In genomic region chr5:124660229-124661093, GRCh38 we compare ENCODE assay signal across 10 cellular contexts.
DNase-seq lines count a peak whose midpoint lies in the region; ATAC-seq and TF ChIP-seq lines count a peak whose summit lies in the region.
"Had no signal": no experiment of that assay in that cellular context is flagged by ENCODE, and none has a peak within 500 bp of the region (broad histone marks: within the 10 kb centered on the region; RNA-seq: fewer than 3 reads in every experiment).

No MANE protein-coding gene starts in this region.

- no peaks in the 10 kb centered on the region for H3K4me1 Mint-ChIP-seq in CD4-positive, alpha-beta memory T cell

- no peaks in the 10 kb centered on the region for H3K27me3 ChIP-seq in lung (ENCODE audit: control insufficient read depth, insufficient read depth)
- H3K27me3 ChIP-seq in CD4-positive, alpha-beta memory T cell (ENCODE audit: insufficient read depth, low read length), result no peaks in the 10 kb centered on the region

- DNase-seq in cardiac fibroblast (ENCODE audit: low read depth in 2 of 2), result peak; percentile 53 to 96
- peak; percentile 66 for DNase-seq in lung (ENCODE audit: low spot score)
- DNase-seq in HPDE6-E6E7 (ENCODE audit: extremely low spot score), result no peak
- no peak for DNase-seq in CD4-positive, alpha-beta memory T cell
- DNase-seq in activated naive CD4-positive, alpha-beta T cell (lab: John Stamatoyannopoulos, UW), result no peak
- DNase-seq: activated CD8-positive, alpha-beta T cell treated with anti-CD3 and anti-CD28 coated beads, Interleukin-2, amount 10 ng/mL, durations not matched to agents 7 days and 5 days; cortex of kidney had no signal

- H3K4me3 Mint-ChIP-seq in CD4-positive, alpha-beta memory T cell, result no peak overlapping the region
- H3K4me3 Mint-ChIP-seq: activated CD8-positive, alpha-beta T cell treated with anti-CD3 and anti-CD28 coated beads, Interleukin-2, amount 10 ng/mL, durations not matched to agents 7 days and 5 days had no signal

- peak; percentile 99 for TF ChIP-seq EP300 in Ishikawa (IDR thresholded peaks at IDR 0.05; ENCODE audit: borderline replicate concordance)

- H3K27me3 Mint-ChIP-seq in CD4-positive, alpha-beta memory T cell, result peaks cover 0 to 4% of the 10 kb centered on the region in 2 donors

- peak; percentile 35 for TF ChIP-seq RAD21 in Ishikawa (IDR thresholded peaks at IDR 0.05; ENCODE audit: low read depth)

- POLR2A ChIA-PET in CD4-positive, alpha-beta memory T cell (lab: Charles Lee; ENCODE audit: partially characterized antibody), result no interaction called here

- H3K27ac ChIP-seq in 22Rv1 (peak overlapping the region; percentile 73), lung (ENCODE audit: low read depth in 1 of 2, low read length in 1 of 2) (peak overlapping the region in 1 of 2 donors; percentile 73)
- no peak overlapping the region for H3K27ac ChIP-seq in CD4-positive, alpha-beta memory T cell (ENCODE audit: low read depth, low read length)

- TF ChIP-seq CTCF in 22Rv1 (IDR thresholded peaks at IDR 0.05) (no peak), cardiac fibroblast (IDR thresholded peaks at IDR 0.05; ENCODE audit: low read depth, low read length) (no peak), lung (IDR thresholded peaks at IDR 0.05; ENCODE audit: control extremely low read depth, extremely low read depth) (no peak)

- no peaks in the 10 kb centered on the region for H3K36me3 Mint-ChIP-seq in CD4-positive, alpha-beta memory T cell

- CTCF ChIA-PET in CD4-positive, alpha-beta memory T cell (lab: Charles Lee; ENCODE audit: partially characterized antibody), result no interaction called here

- no peaks in the 10 kb centered on the region for H3K9me3 Mint-ChIP-seq in CD4-positive, alpha-beta memory T cell

- H3K9me3 ChIP-seq in lung (ENCODE audit: control insufficient read depth in 2 of 2, insufficient read depth in 1 of 2, low read length in 1 of 2), result no peaks in the 10 kb centered on the region
- H3K9me3 ChIP-seq in CD4-positive, alpha-beta memory T cell (ENCODE audit: control insufficient read depth in 1 of 2, low read length in 2 of 2), result no peaks in the 10 kb centered on the region

- 77 to 86% methylated on average over 6 of the region's 6 CpGs for WGBS in lung, 2 donors

- H3K36me3 ChIP-seq in lung (ENCODE audit: control insufficient read depth in 2 of 2, insufficient read depth in 2 of 2, low read length in 2 of 2), result no peaks in the 10 kb centered on the region
- no peaks in the 10 kb centered on the region for H3K36me3 ChIP-seq in CD4-positive, alpha-beta memory T cell (ENCODE audit: insufficient read depth, low read length)

- H3K27ac Mint-ChIP-seq in CD4-positive, alpha-beta memory T cell, result no peak overlapping the region
- H3K27ac Mint-ChIP-seq: activated CD8-positive, alpha-beta T cell treated with anti-CD3 and anti-CD28 coated beads, Interleukin-2, amount 10 ng/mL, durations not matched to agents 7 days and 5 days had no signal

- H3K4me1 ChIP-seq in lung (ENCODE audit: control insufficient read depth in 2 of 2, insufficient read depth in 2 of 2, low read length in 2 of 2), result peaks cover 12 to 40% of the 10 kb centered on the region in 2 donors
- H3K4me1 ChIP-seq in CD4-positive, alpha-beta memory T cell (ENCODE audit: insufficient read depth, low read length), result no peaks in the 10 kb centered on the region

- no peak for ATAC-seq in lung (ENCODE audit: insufficient read depth, low FRiP score)
- no peak for ATAC-seq in HG02870 (IDR thresholded peaks at IDR 0.05; ENCODE audit: unreplicated experiment)
- ATAC-seq: activated CD8-positive, alpha-beta T cell treated with anti-CD3 and anti-CD28 coated beads, Interleukin-2, amount 10 ng/mL, durations not matched to agents 7 days and 5 days had no signal

- no peak overlapping the region for H3K4me3 ChIP-seq in cardiac fibroblast (replicated peaks in 1 of 2; ENCODE audit: low read depth in 2 of 2, low read length in 2 of 2)
- H3K4me3 ChIP-seq in lung, result no peak overlapping the region
- no peak overlapping the region for H3K4me3 ChIP-seq in CD4-positive, alpha-beta memory T cell (ENCODE audit: low read length in 2 of 2)

- intact Hi-C loops in CD4-positive, alpha-beta memory T cell (cut with micrococcal nuclease), result no loop called here

TF ChIP-seq in Ishikawa, 13 proteins besides CTCF, POLR2A, EP300 and RAD21:
- peak; percentile 99 for TF ChIP-seq NFIC (IDR thresholded peaks at IDR 0.05)
- no peak for TF ChIP-seq REST (IDR thresholded peaks at IDR 0.05; ENCODE audit: low read depth)
- TF ChIP-seq TEAD4 (IDR thresholded peaks at IDR 0.05), result peak; percentile 100
- peak; percentile 92 for TF ChIP-seq FOXM1 (IDR thresholded peaks at IDR 0.05; ENCODE audit: borderline replicate concordance, low read depth)
- no peak for TF ChIP-seq USF1 (IDR thresholded peaks at IDR 0.05)
- TF ChIP-seq YY1 (IDR thresholded peaks at IDR 0.05; ENCODE audit: low read depth), result no peak
- peak; percentile 96 for TF ChIP-seq TCF12 (IDR thresholded peaks at IDR 0.05; ENCODE audit: low read depth)
- TF ChIP-seq CEBPB (IDR thresholded peaks at IDR 0.05), result peak; percentile 69
- no peak for TF ChIP-seq EGR1 (IDR thresholded peaks at IDR 0.05)
- TF ChIP-seq ZBTB7A (IDR thresholded peaks at IDR 0.05; ENCODE audit: low read depth), result no peak
- peak; percentile 67 for TF ChIP-seq MAX (IDR thresholded peaks at IDR 0.05)
- TF ChIP-seq CREB1 (IDR thresholded peaks at IDR 0.05; ENCODE audit: low read depth), result no peak
- TF ChIP-seq TAF1 (IDR thresholded peaks at IDR 0.05; ENCODE audit: low read depth), result no peak
TF ChIP-seq in Ishikawa: peak in this region for 6.

Comparison
In these comparisons a context has a peak if more than half of its experiments do, and no peak if none do; other contexts are left out.
1. DNase-seq: peak in cardiac fibroblast (2 of 2) and lung (single experiment); none in HPDE6-E6E7 (single experiment), CD4-positive, alpha-beta memory T cell (0 of 5) and activated naive CD4-positive, alpha-beta T cell (0 of 4).